In genomic region chr7:35555386-35555785, GRCh38 we compare ENCODE assay signal across 24 cellular contexts.
"Had no signal": no experiment of that assay in that cellular context is flagged by ENCODE, and none has a peak within 500 bp of the region (broad histone marks: within the 10 kb centered on the region; RNA-seq: fewer than 3 reads in every experiment).

No MANE protein-coding gene starts in this region.

- H3K27ac Mint-ChIP-seq: activated B cell treated with CpG ODN at 0.5 μM for 24 hours; activated CD4-positive, alpha-beta memory T cell treated with anti-CD3 and anti-CD28 coated beads for 36 hours; activated CD4-positive, alpha-beta T cell treated with anti-CD3 and anti-CD28 coated beads, Interleukin-2, amount 10 ng/mL, durations not matched to agents 7 days and 5 days; activated naive CD4-positive, alpha-beta T cell treated with anti-CD3 and anti-CD28 coated beads for 36 hours; activated naive CD8-positive, alpha-beta T cell; activated T-helper 17 cell treated with anti-CD3 and anti-CD28 coated beads, Interleukin-2, amount 50 U/mL, for 72 hours; T-cell had no signal

- H3K4me3 ChIP-seq: MG63, PC-9, SK-N-MC had no signal

- H3K36me3 ChIP-seq: brain microvascular endothelial cell, MG63 had no signal

- H3K27me3 ChIP-seq: brain microvascular endothelial cell, MG63 had no signal

- ATAC-seq: Right ventricle myocardium inferior, T-cell had no signal

- H3K27me3 Mint-ChIP-seq: activated naive CD8-positive, alpha-beta T cell had no signal

- H3K4me3 Mint-ChIP-seq: activated B cell treated with CpG ODN at 0.5 μM for 24 hours; activated CD4-positive, alpha-beta memory T cell treated with anti-CD3 and anti-CD28 coated beads for 36 hours; activated CD4-positive, alpha-beta T cell treated with anti-CD3 and anti-CD28 coated beads, Interleukin-2, amount 10 ng/mL, durations not matched to agents 7 days and 5 days; activated naive CD4-positive, alpha-beta T cell treated with anti-CD3 and anti-CD28 coated beads for 36 hours; activated naive CD8-positive, alpha-beta T cell; activated T-helper 17 cell treated with anti-CD3 and anti-CD28 coated beads, Interleukin-2, amount 50 U/mL, for 72 hours; T-cell had no signal

- DNase-seq: activated B cell treated with CpG ODN at 0.5 μM for 24 hours; activated CD4-positive, alpha-beta memory T cell treated with anti-CD3 and anti-CD28 coated beads for 36 hours; activated CD4-positive, alpha-beta T cell treated with anti-CD3 and anti-CD28 coated beads, Interleukin-2, amount 10 ng/mL, durations not matched to agents 7 days and 5 days; activated gamma-delta T cell; activated naive CD4-positive, alpha-beta T cell treated with anti-CD3 and anti-CD28 coated beads for 36 hours; activated T-cell treated with anti-CD3 and anti-CD28 coated beads for 4 hours; activated T-cell treated with anti-CD3 and anti-CD28 coated beads, Interleukin-2, amount 50 U/mL, for 48 hours; brain microvascular endothelial cell; MG63; MV-4-11; NCI-H1105; NCI-H1436; NCI-H1694 treated with DMSO at 0.1 percent for 48 hours; NCI-H2029 treated with DMSO at 0.1 percent for 48 hours; NCI-H510A treated with DMSO at 0.1 percent for 48 hours; RPMI8226; T-cell; T1000 had no signal

- H3K27ac ChIP-seq: brain microvascular endothelial cell, KMS-11, PC-9, SK-N-MC had no signal

- H3K36me3 Mint-ChIP-seq: activated CD4-positive, alpha-beta memory T cell treated with anti-CD3 and anti-CD28 coated beads for 36 hours; activated naive CD8-positive, alpha-beta T cell; T-cell had no signal

- H3K9me3 ChIP-seq: MG63 had no signal

- H3K9ac ChIP-seq: KMS-11 had no signal

- H3K4me1 Mint-ChIP-seq: activated CD4-positive, alpha-beta T cell treated with anti-CD3 and anti-CD28 coated beads, Interleukin-2, amount 10 ng/mL, durations not matched to agents 7 days and 5 days; activated T-helper 17 cell treated with anti-CD3 and anti-CD28 coated beads, Interleukin-2, amount 50 U/mL, for 72 hours; T-cell had no signal

- H3K9me3 Mint-ChIP-seq: activated B cell treated with CpG ODN at 0.5 μM for 24 hours; activated CD4-positive, alpha-beta memory T cell treated with anti-CD3 and anti-CD28 coated beads for 36 hours; activated CD4-positive, alpha-beta T cell treated with anti-CD3 and anti-CD28 coated beads, Interleukin-2, amount 10 ng/mL, durations not matched to agents 7 days and 5 days; activated naive CD4-positive, alpha-beta T cell treated with anti-CD3 and anti-CD28 coated beads for 36 hours; activated T-helper 17 cell treated with anti-CD3 and anti-CD28 coated beads, Interleukin-2, amount 50 U/mL, for 72 hours; T-cell had no signal
